Comparison of ENCODE assay signal across 2 cellular contexts in the genomic region with DNA sequence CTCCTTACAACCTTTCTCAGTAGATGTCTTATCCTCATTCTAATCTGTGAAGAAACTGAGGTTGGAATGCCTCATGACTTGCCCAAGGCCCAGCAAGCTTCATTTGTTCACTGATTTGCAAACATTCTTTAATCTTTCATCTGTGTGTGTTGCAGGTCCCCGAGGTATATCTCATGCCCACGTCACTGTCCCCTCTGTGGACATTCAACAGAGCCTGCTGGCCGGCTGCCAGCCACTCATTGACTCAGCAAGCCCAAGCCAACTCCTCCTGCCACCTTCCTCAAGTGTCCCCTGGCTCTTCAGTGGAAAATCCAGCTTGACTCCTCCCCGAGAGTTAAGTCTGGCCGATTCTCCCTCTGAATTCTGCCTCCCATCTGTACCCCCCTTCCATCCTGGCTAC.
TF ChIP-seq lines count a peak whose summit lies in the region.

No MANE protein-coding gene starts in this region.

TF ChIP-seq in SK-N-SH, 30 proteins besides CTCF, POLR2A, EP300 and RAD21:
- TF ChIP-seq GATA2 (CRISPR knock-in tag; IDR thresholded peaks at IDR 0.05) = 0 out of 2 replicates have a peak, but pooled peaks have one; percentile 14
- TF ChIP-seq, protein P1, sequence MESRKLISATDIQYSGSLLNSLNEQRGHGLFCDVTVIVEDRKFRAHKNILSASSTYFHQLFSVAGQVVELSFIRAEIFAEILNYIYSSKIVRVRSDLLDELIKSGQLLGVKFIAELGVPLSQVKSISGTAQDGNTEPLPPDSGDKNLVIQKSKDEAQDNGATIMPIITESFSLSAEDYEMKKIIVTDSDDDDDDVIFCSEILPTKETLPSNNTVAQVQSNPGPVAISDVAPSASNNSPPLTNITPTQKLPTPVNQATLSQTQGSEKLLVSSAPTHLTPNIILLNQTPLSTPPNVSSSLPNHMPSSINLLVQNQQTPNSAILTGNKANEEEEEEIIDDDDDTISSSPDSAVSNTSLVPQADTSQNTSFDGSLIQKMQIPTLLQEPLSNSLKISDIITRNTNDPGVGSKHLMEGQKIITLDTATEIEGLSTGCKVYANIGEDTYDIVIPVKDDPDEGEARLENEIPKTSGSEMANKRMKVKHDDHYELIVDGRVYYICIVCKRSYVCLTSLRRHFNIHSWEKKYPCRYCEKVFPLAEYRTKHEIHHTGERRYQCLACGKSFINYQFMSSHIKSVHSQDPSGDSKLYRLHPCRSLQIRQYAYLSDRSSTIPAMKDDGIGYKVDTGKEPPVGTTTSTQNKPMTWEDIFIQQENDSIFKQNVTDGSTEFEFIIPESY (IDR thresholded peaks at IDR 0.05; ENCODE audit: borderline replicate concordance, low read depth) = no peak
TF ChIP-seq in SK-N-SH: peak in this region for 1.

TF ChIP-seq in SK-N-SH treated with all-trans-retinoic acid at 6 μM for 48 hours, 23 proteins besides CTCF, POLR2A, EP300 and RAD21:
- TF ChIP-seq PPARA (CRISPR knock-in tag; IDR thresholded peaks at IDR 0.05; ENCODE audit: borderline replicate concordance) (no peak), CSDC2 (CRISPR knock-in tag; IDR thresholded peaks at IDR 0.05) (no peak), ZNF70 (CRISPR knock-in tag; IDR thresholded peaks at IDR 0.05) (no peak), BACH2 (CRISPR knock-in tag; IDR thresholded peaks at IDR 0.05; ENCODE audit: borderline replicate concordance) (no peak), ZNF8 (CRISPR knock-in tag; IDR thresholded peaks at IDR 0.05) (no peak), TOX (CRISPR knock-in tag; IDR thresholded peaks at IDR 0.05; ENCODE audit: borderline replicate concordance) (no peak), ARNTL (CRISPR knock-in tag; IDR thresholded peaks at IDR 0.05; ENCODE audit: borderline replicate concordance, low read depth) (no peak), SNAI2 (CRISPR knock-in tag; IDR thresholded peaks at IDR 0.05) (no peak), ISL1 (CRISPR knock-in tag; IDR thresholded peaks at IDR 0.05) (no peak), RARB (CRISPR knock-in tag; IDR thresholded peaks at IDR 0.05) (no peak), ZFP30 (CRISPR knock-in tag; IDR thresholded peaks at IDR 0.05) (no peak), ESRRG (CRISPR knock-in tag; IDR thresholded peaks at IDR 0.05) (no peak)
- TF ChIP-seq, protein P2, sequence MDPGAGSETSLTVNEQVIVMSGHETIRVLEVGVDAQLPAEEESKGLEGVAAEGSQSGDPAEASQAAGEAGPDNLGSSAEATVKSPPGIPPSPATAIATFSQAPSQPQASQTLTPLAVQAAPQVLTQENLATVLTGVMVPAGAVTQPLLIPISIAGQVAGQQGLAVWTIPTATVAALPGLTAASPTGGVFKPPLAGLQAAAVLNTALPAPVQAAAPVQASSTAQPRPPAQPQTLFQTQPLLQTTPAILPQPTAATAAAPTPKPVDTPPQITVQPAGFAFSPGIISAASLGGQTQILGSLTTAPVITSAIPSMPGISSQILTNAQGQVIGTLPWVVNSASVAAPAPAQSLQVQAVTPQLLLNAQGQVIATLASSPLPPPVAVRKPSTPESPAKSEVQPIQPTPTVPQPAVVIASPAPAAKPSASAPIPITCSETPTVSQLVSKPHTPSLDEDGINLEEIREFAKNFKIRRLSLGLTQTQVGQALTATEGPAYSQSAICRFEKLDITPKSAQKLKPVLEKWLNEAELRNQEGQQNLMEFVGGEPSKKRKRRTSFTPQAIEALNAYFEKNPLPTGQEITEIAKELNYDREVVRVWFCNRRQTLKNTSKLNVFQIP (CRISPR knock-in tag; IDR thresholded peaks at IDR 0.05; ENCODE audit: borderline replicate concordance, low read depth) = no peak
- TF ChIP-seq, protein P3, sequence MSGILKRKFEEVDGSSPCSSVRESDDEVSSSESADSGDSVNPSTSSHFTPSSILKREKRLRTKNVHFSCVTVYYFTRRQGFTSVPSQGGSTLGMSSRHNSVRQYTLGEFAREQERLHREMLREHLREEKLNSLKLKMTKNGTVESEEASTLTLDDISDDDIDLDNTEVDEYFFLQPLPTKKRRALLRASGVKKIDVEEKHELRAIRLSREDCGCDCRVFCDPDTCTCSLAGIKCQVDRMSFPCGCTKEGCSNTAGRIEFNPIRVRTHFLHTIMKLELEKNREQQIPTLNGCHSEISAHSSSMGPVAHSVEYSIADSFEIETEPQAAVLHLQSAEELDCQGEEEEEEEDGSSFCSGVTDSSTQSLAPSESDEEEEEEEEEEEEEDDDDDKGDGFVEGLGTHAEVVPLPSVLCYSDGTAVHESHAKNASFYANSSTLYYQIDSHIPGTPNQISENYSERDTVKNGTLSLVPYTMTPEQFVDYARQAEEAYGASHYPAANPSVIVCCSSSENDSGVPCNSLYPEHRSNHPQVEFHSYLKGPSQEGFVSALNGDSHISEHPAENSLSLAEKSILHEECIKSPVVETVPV (CRISPR knock-in tag; IDR thresholded peaks at IDR 0.05) = no peak
- TF ChIP-seq, protein P4, sequence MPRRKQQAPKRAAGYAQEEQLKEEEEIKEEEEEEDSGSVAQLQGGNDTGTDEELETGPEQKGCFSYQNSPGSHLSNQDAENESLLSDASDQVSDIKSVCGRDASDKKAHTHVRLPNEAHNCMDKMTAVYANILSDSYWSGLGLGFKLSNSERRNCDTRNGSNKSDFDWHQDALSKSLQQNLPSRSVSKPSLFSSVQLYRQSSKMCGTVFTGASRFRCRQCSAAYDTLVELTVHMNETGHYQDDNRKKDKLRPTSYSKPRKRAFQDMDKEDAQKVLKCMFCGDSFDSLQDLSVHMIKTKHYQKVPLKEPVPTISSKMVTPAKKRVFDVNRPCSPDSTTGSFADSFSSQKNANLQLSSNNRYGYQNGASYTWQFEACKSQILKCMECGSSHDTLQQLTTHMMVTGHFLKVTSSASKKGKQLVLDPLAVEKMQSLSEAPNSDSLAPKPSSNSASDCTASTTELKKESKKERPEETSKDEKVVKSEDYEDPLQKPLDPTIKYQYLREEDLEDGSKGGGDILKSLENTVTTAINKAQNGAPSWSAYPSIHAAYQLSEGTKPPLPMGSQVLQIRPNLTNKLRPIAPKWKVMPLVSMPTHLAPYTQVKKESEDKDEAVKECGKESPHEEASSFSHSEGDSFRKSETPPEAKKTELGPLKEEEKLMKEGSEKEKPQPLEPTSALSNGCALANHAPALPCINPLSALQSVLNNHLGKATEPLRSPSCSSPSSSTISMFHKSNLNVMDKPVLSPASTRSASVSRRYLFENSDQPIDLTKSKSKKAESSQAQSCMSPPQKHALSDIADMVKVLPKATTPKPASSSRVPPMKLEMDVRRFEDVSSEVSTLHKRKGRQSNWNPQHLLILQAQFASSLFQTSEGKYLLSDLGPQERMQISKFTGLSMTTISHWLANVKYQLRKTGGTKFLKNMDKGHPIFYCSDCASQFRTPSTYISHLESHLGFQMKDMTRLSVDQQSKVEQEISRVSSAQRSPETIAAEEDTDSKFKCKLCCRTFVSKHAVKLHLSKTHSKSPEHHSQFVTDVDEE (CRISPR knock-in tag; IDR thresholded peaks at IDR 0.05) = no peak
- TF ChIP-seq, protein P5, sequence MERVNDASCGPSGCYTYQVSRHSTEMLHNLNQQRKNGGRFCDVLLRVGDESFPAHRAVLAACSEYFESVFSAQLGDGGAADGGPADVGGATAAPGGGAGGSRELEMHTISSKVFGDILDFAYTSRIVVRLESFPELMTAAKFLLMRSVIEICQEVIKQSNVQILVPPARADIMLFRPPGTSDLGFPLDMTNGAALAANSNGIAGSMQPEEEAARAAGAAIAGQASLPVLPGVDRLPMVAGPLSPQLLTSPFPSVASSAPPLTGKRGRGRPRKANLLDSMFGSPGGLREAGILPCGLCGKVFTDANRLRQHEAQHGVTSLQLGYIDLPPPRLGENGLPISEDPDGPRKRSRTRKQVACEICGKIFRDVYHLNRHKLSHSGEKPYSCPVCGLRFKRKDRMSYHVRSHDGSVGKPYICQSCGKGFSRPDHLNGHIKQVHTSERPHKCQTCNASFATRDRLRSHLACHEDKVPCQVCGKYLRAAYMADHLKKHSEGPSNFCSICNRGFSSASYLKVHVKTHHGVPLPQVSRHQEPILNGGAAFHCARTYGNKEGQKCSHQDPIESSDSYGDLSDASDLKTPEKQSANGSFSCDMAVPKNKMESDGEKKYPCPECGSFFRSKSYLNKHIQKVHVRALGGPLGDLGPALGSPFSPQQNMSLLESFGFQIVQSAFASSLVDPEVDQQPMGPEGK (CRISPR knock-in tag; IDR thresholded peaks at IDR 0.05; ENCODE audit: borderline replicate concordance) = no peak
